ENCODE assay signal across 24 cellular contexts in genomic region chr14:93083898-93084297, GRCh38. TPM values are rescaled to one million over a fixed set of nuclear protein-coding genes. Genes with fewer than 3 reads are reported as not detected.
DNase-seq lines count a peak whose midpoint lies in the region; ATAC-seq and TF ChIP-seq lines count a peak whose summit lies in the region.
"Had no signal": no experiment of that assay in that cellular context is flagged by ENCODE, and none has a peak within 500 bp of the region (broad histone marks: within the 10 kb centered on the region; RNA-seq: fewer than 3 reads in every experiment).

No MANE protein-coding gene starts in this region.

- H3T11ph ChIP-seq in H9 (ENCODE audit: low read length): no peak overlapping the region

- WGBS in H9 (ENCODE audit: extremely low coverage, insufficient read length, low lambda C conversion rate): no CpG with 5 or more reads among the region's 9 CpGs

- no peak for TF ChIP-seq CTCF in right atrium auricular region (IDR thresholded peaks at IDR 0.05)
- TF ChIP-seq CTCF in H9 (conservative IDR thresholded peaks at IDR 0.05): no peak

- no peak overlapping the region for H4K8ac ChIP-seq in H9 (replicated peaks; ENCODE audit: insufficient read length, low read depth, low read length)

- H3K4me3 ChIP-seq in right atrium auricular region (no peak overlapping the region), subcutaneous abdominal adipose tissue (ENCODE audit: low read depth in 1 of 5, low read length in 5 of 5) (no peak overlapping the region)
- H3K4me3 ChIP-seq: psoas muscle, SJCRH30 had no signal

- H4K91ac ChIP-seq in H9 (ENCODE audit: insufficient read length, low read depth, low read length): no peak overlapping the region

- no peaks in the 10 kb centered on the region for H3K23me2 ChIP-seq in H9 (ENCODE audit: insufficient read length, low read depth, low read length, poor library complexity, severe bottlenecking)

- H2BK15ac ChIP-seq in H9 (ENCODE audit: low read depth, low read length): no peak overlapping the region

- H3K4ac ChIP-seq in H9 (ENCODE audit: low read depth, low read length): no peak overlapping the region

- H3K79me1 ChIP-seq in H9 (ENCODE audit: insufficient read depth, low read depth, low read length, poor library complexity, severe bottlenecking): peaks cover 7% of the 10 kb centered on the region

- H2AK5ac ChIP-seq in H9 (ENCODE audit: insufficient read length, low read length): no peak overlapping the region

- H3K14ac ChIP-seq in H9 (ENCODE audit: insufficient read depth, low read length): no peak overlapping the region

- peak overlapping the region in 2 of 3 experiments; percentile 28 to 96; a peak in 5 of 7 replicates for H3K27ac Mint-ChIP-seq in H9
- H3K27ac Mint-ChIP-seq in immature natural killer cell: peak overlapping the region in 5 of 6 donors; percentile 80 to 95 (median 90)
- H3K27ac Mint-ChIP-seq: activated CD4-positive, alpha-beta memory T cell treated with anti-CD3 and anti-CD28 coated beads for 36 hours; HFFc6; type B pancreatic cell had no signal

- H2BK5ac ChIP-seq in H9 (ENCODE audit: insufficient read length, low read length): no peak overlapping the region

- H3K18ac ChIP-seq in H9 (ENCODE audit: insufficient read length, low read depth, low read length): no peak overlapping the region

- H3K36me3 Mint-ChIP-seq in H9 (ENCODE audit: insufficient read depth in 1 of 3, low read depth in 3 of 3) (peaks cover 6 to 22% (median 15%) of the 10 kb centered on the region in 3 experiments), immature natural killer cell (no peaks in the 10 kb centered on the region)
- H3K36me3 Mint-ChIP-seq: activated CD4-positive, alpha-beta memory T cell treated with anti-CD3 and anti-CD28 coated beads for 36 hours; type B pancreatic cell had no signal

- H3K4me2 ChIP-seq in H9 (ENCODE audit: insufficient read depth, insufficient read length, low read length): no peak overlapping the region
- H3K4me2 ChIP-seq: KMS-11 had no signal

- H3K27me3 Mint-ChIP-seq in H9 (ENCODE audit: low read depth): no peaks in the 10 kb centered on the region; the same call in 1 of the 2 replicates
- H3K27me3 Mint-ChIP-seq in immature natural killer cell (ENCODE audit: low read depth in 3 of 3): peaks cover 0 to 9% (median 0%) of the 10 kb centered on the region in 3 donors
- H3K27me3 Mint-ChIP-seq: activated CD4-positive, alpha-beta memory T cell treated with anti-CD3 and anti-CD28 coated beads for 36 hours; brain; type B pancreatic cell had no signal

- intact Hi-C loops in left ventricle myocardium superior (cut with micrococcal nuclease): no loop called here

- DNase-seq in left ventricle myocardium superior (no peak), right atrium auricular region (ENCODE audit: low spot score) (no peak), H9 (no peak), immature natural killer cell (no peak), GOT3 (lab: John Stamatoyannopoulos, UW) (no peak)
- DNase-seq: activated CD4-positive, alpha-beta memory T cell treated with anti-CD3 and anti-CD28 coated beads for 36 hours; activated effector memory CD4-positive, alpha-beta T cell treated with anti-CD3 and anti-CD28 coated beads, Interleukin-2, amount 50 U/mL, for 16 hours; activated T-cell treated with anti-CD3 and anti-CD28 coated beads for 4 hours; C1 segment of cervical spinal cord; effector CD8-positive, alpha-beta T cell; head of caudate nucleus; HFFc6; mesenchymal stem cell; MM.1S; NCI-H2029 treated with DMSO at 0.1 percent for 48 hours; NCI-H526 treated with DMSO at 0.1 percent for 48 hours; psoas muscle; SJCRH30 had no signal

- no peak overlapping the region for H2BK120ac ChIP-seq in H9 (ENCODE audit: low read depth, low read length, poor library complexity, severe bottlenecking)

- no peak overlapping the region for H3K9ac ChIP-seq in H9 (ENCODE audit: extremely low read depth, insufficient read length, low read length)
- H3K9ac ChIP-seq in subcutaneous abdominal adipose tissue (ENCODE audit: low read length in 5 of 5): no peak overlapping the region
- H3K9ac ChIP-seq: KMS-11 had no signal

- no peak overlapping the region for H4K5ac ChIP-seq in H9 (ENCODE audit: insufficient read length, low read depth, low read length)

- ATAC-seq in left ventricle myocardium superior (peak; percentile 12), HG03457 (IDR thresholded peaks at IDR 0.05; ENCODE audit: unreplicated experiment) (no peak)
- ATAC-seq: Panc1, psoas muscle had no signal

- no peak overlapping the region for H2BK12ac ChIP-seq in H9 (ENCODE audit: insufficient read length, low read depth, low read length)

- H3K23ac ChIP-seq in H9 (ENCODE audit: insufficient read length, low read depth, low read length): no peak overlapping the region

- no peak overlapping the region for H2BK20ac ChIP-seq in H9 (ENCODE audit: low read depth, low read length, poor library complexity, severe bottlenecking)

- H3K36me3 ChIP-seq in right atrium auricular region (no peaks in the 10 kb centered on the region), subcutaneous abdominal adipose tissue (ENCODE audit: control insufficient read depth in 5 of 5, insufficient read depth in 5 of 5, low read length in 5 of 5) (no peaks in the 10 kb centered on the region)

- H3K4me1 ChIP-seq in right atrium auricular region: peaks cover 0 to 61% of the 10 kb centered on the region in 2 donors
- H3K4me1 ChIP-seq in H9 (ENCODE audit: insufficient read depth, low read length): peaks cover 3% of the 10 kb centered on the region; the same call in 1 of the 2 replicates
- peaks cover 8 to 68% (median 49%) of the 10 kb centered on the region in 5 donors for H3K4me1 ChIP-seq in subcutaneous abdominal adipose tissue (ENCODE audit: control insufficient read depth in 5 of 5, insufficient read depth in 5 of 5, low read length in 5 of 5)

- no peaks in the 10 kb centered on the region for H3K9me3 ChIP-seq in right atrium auricular region
- no peaks in the 10 kb centered on the region for H3K9me3 ChIP-seq in H9 (ENCODE audit: control insufficient read depth, low read depth, low read length)
- H3K9me3 ChIP-seq in subcutaneous abdominal adipose tissue (ENCODE audit: control insufficient read depth in 5 of 5, low read length in 5 of 5): peaks cover 0 to 3% (median 0%) of the 10 kb centered on the region in 5 donors
- H3K9me3 ChIP-seq: psoas muscle, SJCRH30 had no signal

- H3K4me1 Mint-ChIP-seq in H9 (peaks cover 24 to 35% of the 10 kb centered on the region in 2 experiments), immature natural killer cell (peaks cover 79 to 82% of the 10 kb centered on the region in 2 donors)

- peaks cover 21% of the 10 kb centered on the region; the same call in 1 of the 2 replicates for H3K79me2 ChIP-seq in H9 (ENCODE audit: insufficient read depth, low read length)

- no peak overlapping the region for H3K56ac ChIP-seq in H9 (ENCODE audit: insufficient read length, low read depth, low read length)

- no peak overlapping the region for H2AFZ ChIP-seq in H9 (ENCODE audit: low read length)

- peaks cover 2 to 5% of the 10 kb centered on the region in 2 experiments; a peak in 3 of 5 replicates for H3K9me3 Mint-ChIP-seq in H9
- no peaks in the 10 kb centered on the region for H3K9me3 Mint-ChIP-seq in immature natural killer cell
- H3K9me3 Mint-ChIP-seq: HFFc6, type B pancreatic cell had no signal

- H3K4me3 Mint-ChIP-seq in H9 (no peak overlapping the region), immature natural killer cell (no peak overlapping the region)
- H3K4me3 Mint-ChIP-seq: activated CD4-positive, alpha-beta memory T cell treated with anti-CD3 and anti-CD28 coated beads for 36 hours; brain; HFFc6; type B pancreatic cell had no signal

- H3K27me3 ChIP-seq in right atrium auricular region: no peaks in the 10 kb centered on the region
- no peaks in the 10 kb centered on the region for H3K27me3 ChIP-seq in H9 (ENCODE audit: insufficient read depth, low read length)
- no peaks in the 10 kb centered on the region for H3K27me3 ChIP-seq in subcutaneous abdominal adipose tissue (ENCODE audit: control insufficient read depth in 5 of 5, insufficient read depth in 4 of 5, low read length in 5 of 5)
- H3K27me3 ChIP-seq: SJCRH30 had no signal

- peaks cover 3% of the 10 kb centered on the region for H4K20me1 ChIP-seq in H9 (ENCODE audit: control insufficient read depth, insufficient read depth, insufficient read length)

- H3K27ac ChIP-seq in right atrium auricular region (peak overlapping the region in 1 of 2 donors; percentile 60), H9 (ENCODE audit: insufficient read length, low read depth, low read length) (no peak overlapping the region), subcutaneous abdominal adipose tissue (ENCODE audit: low read depth, low read length) (peak overlapping the region; percentile 15)
- H3K27ac ChIP-seq: KMS-11, psoas muscle, SJCRH30 had no signal

RNA-seq across cellular contexts. Expression of gene ITPK1, which starts 31.8 kb away (rescaled TPM):
- total RNA-seq in left ventricle myocardium superior: 136 TPM
- total RNA-seq in right atrium auricular region: 10 to 100 TPM; 58.3 to 76.0 TPM
- total RNA-seq in H9 (2021): 89.5 and 92.7 TPM in 2 replicates
- 10 to 100 TPM; 19.5 to 53.0 (median 21.7) TPM for polyA plus RNA-seq in immature natural killer cell
